ENCODE assay signal across 1 cellular context in genomic region chr11:94449437-94449836, GRCh38.
TF ChIP-seq lines count a peak whose summit lies in the region.

No MANE protein-coding gene starts in this region.

TF ChIP-seq in HepG2, 621 proteins besides CTCF, POLR2A, EP300 and RAD21 (continues in another document):
- TF ChIP-seq PAXIP1 (CRISPR knock-in tag; conservative IDR thresholded peaks at IDR 0.05) (no peak), ARID3A (IDR thresholded peaks at IDR 0.05; ENCODE audit: low read depth, low read length) (peak; percentile 45; the same call in 1 of the 2 replicates), FOXM1 (CRISPR knock-in tag; IDR thresholded peaks at IDR 0.05) (no peak), SOX13 (IDR thresholded peaks at IDR 0.05) (no peak; the same call in 1 of the 2 replicates), SOX13 (CRISPR knock-in tag; conservative IDR thresholded peaks at IDR 0.05 in 1 of 2, IDR thresholded peaks at IDR 0.05 in 1 of 2) (peak in 1 of 2 experiments; percentile 59; a peak in 1 of 4 replicates), ATF3 (CRISPR knock-in tag; IDR thresholded peaks at IDR 0.05) (peak; percentile 73; the same call in 1 of the 2 replicates), BCL3 (CRISPR knock-in tag; IDR thresholded peaks at IDR 0.05) (no peak), ZNF329 (CRISPR knock-in tag; IDR thresholded peaks at IDR 0.05; ENCODE audit: low read depth) (no peak), BCLAF1 (IDR thresholded peaks at IDR 0.05) (no peak), ZBTB26 (CRISPR knock-in tag; IDR thresholded peaks at IDR 0.05; ENCODE audit: borderline replicate concordance) (no peak), ZNF253 (CRISPR knock-in tag; IDR thresholded peaks at IDR 0.05; ENCODE audit: borderline replicate concordance) (no peak), FOXA1 (IDR thresholded peaks at IDR 0.05) (peak; percentile 18; the same call in 1 of the 2 replicates), FOXA1 (CRISPR knock-in tag; IDR thresholded peaks at IDR 0.05) (peak; percentile 68), HMG20A (CRISPR knock-in tag; IDR thresholded peaks at IDR 0.05; ENCODE audit: borderline replicate concordance) (peak; percentile 47; the same call in 1 of the 2 replicates), FOXA3 (CRISPR knock-in tag; IDR thresholded peaks at IDR 0.05) (peak; percentile 55; the same call in 1 of the 2 replicates), ZC3H13 (CRISPR knock-in tag; IDR thresholded peaks at IDR 0.05) (no peak), SMAD1 (CRISPR knock-in tag; IDR thresholded peaks at IDR 0.05; ENCODE audit: borderline replicate concordance, low read depth) (no peak), CEBPG (CRISPR knock-in tag; IDR thresholded peaks at IDR 0.05) (peak; percentile 69), TBX3 (IDR thresholded peaks at IDR 0.05; ENCODE audit: borderline replicate concordance) (0 out of 2 replicates have a peak, but pooled peaks have one; percentile 24), GTF3A (CRISPR knock-in tag; conservative IDR thresholded peaks at IDR 0.05) (no peak), RFX1 (IDR thresholded peaks at IDR 0.05) (no peak), ZNF614 (CRISPR knock-in tag; IDR thresholded peaks at IDR 0.05; ENCODE audit: borderline replicate concordance) (no peak), ATF4 (CRISPR knock-in tag; IDR thresholded peaks at IDR 0.05) (peak in 1 of 2 experiments; percentile 61; a peak in 1 of 4 replicates), PRDM10 (CRISPR knock-in tag; IDR thresholded peaks at IDR 0.05; ENCODE audit: low read depth) (peak; percentile 89), TEAD3 (CRISPR knock-in tag; optimal IDR thresholded peaks at IDR 0.05; ENCODE audit: borderline replicate concordance) (no peak), FOXK2 (IDR thresholded peaks at IDR 0.05) (0 out of 2 replicates have a peak, but pooled peaks have one; percentile 33), FOXP1 (IDR thresholded peaks at IDR 0.05) (no peak), FOXP1 (CRISPR knock-in tag; IDR thresholded peaks at IDR 0.05) (peak; percentile 31; the same call in 1 of the 2 replicates), TFE3 (CRISPR knock-in tag; IDR thresholded peaks at IDR 0.05) (0 out of 2 replicates have a peak, but pooled peaks have one; percentile 42), CEBPB (IDR thresholded peaks at IDR 0.05; ENCODE audit: borderline replicate concordance, low read depth, low read length) (peak; percentile 94), FOSL2 (CRISPR knock-in tag; IDR thresholded peaks at IDR 0.05) (peak; percentile 87), CREB1 (IDR thresholded peaks at IDR 0.05) (0 out of 2 replicates have a peak, but pooled peaks have one; percentile 46), CREB1 (CRISPR knock-in tag; IDR thresholded peaks at IDR 0.05) (no peak), TBP (CRISPR knock-in tag; IDR thresholded peaks at IDR 0.05) (no peak), SAP130 (CRISPR knock-in tag; IDR thresholded peaks at IDR 0.05; ENCODE audit: low read depth) (0 out of 2 replicates have a peak, but pooled peaks have one; percentile 23), SALL1 (CRISPR knock-in tag; IDR thresholded peaks at IDR 0.05) (no peak), DNMT1 (CRISPR knock-in tag; IDR thresholded peaks at IDR 0.05) (no peak), BRF2 (CRISPR knock-in tag; IDR thresholded peaks at IDR 0.05) (no peak), GATAD2A (CRISPR knock-in tag; IDR thresholded peaks at IDR 0.05) (0 out of 2 replicates have a peak, but pooled peaks have one; percentile 25)
